ENCODE assay signal across 17 cellular contexts in genomic region chr11:12546660-12547059, GRCh38.
"Had no signal": no experiment of that assay in that cellular context is flagged by ENCODE, and none has a peak within 500 bp of the region (broad histone marks: within the 10 kb centered on the region; RNA-seq: fewer than 3 reads in every experiment).

No MANE protein-coding gene starts in this region.

- ATAC-seq: heart left ventricle, mucosa of descending colon, natural killer cell, right cardiac atrium had no signal

- H3K27ac Mint-ChIP-seq: dendritic cell treated with granulocyte-macrophage colony-stimulating factor and Interleukin-4, amounts not matched to agents 40 ng/mL and 50 ng/mL, for 4 days; natural killer cell had no signal

- H3K36me3 Mint-ChIP-seq: natural killer cell had no signal

- H3K36me3 ChIP-seq: heart left ventricle, ovary, stomach, thoracic aorta, transverse colon had no signal

- H3K27ac ChIP-seq: heart left ventricle, ovary, stomach, thoracic aorta, transverse colon had no signal

- H3K4me1 Mint-ChIP-seq: natural killer cell had no signal

- H3K27me3 Mint-ChIP-seq: dendritic cell treated with granulocyte-macrophage colony-stimulating factor and Interleukin-4, amounts not matched to agents 40 ng/mL and 50 ng/mL, for 4 days had no signal

- H3K9me3 ChIP-seq: heart left ventricle, mucosa of descending colon, ovary, stomach, thoracic aorta, transverse colon had no signal

- H3K9me3 Mint-ChIP-seq: dendritic cell treated with granulocyte-macrophage colony-stimulating factor and Interleukin-4, amounts not matched to agents 40 ng/mL and 50 ng/mL, for 4 days; natural killer cell; neural crest cell had no signal

- H3K4me3 Mint-ChIP-seq: dendritic cell treated with granulocyte-macrophage colony-stimulating factor and Interleukin-4, amounts not matched to agents 40 ng/mL and 50 ng/mL, for 4 days; natural killer cell; neural crest cell had no signal

- H3K4me3 ChIP-seq: heart left ventricle, mucosa of descending colon, ovary, stomach, thoracic aorta, transverse colon had no signal

- H3K27me3 ChIP-seq: heart left ventricle, ovary, stomach, transverse colon had no signal

- DNase-seq: erythroblast; foreskin melanocyte; heart left ventricle; hippocampal formation; mucosa of descending colon; natural killer cell; ovary; right cardiac atrium; small intestine; stimulated activated CD4-positive, alpha-beta T cell treated with anti-CD3 and anti-CD28 coated beads, Interleukin-12 subunit alpha, Interleukin-12 subunit beta, amount 100 ng/mL, for 4 hours; stimulated activated naive CD4-positive, alpha-beta T cell; stomach; substantia nigra; transverse colon had no signal
